ENCODE assay signal across 8 cellular contexts in the genomic region with DNA sequence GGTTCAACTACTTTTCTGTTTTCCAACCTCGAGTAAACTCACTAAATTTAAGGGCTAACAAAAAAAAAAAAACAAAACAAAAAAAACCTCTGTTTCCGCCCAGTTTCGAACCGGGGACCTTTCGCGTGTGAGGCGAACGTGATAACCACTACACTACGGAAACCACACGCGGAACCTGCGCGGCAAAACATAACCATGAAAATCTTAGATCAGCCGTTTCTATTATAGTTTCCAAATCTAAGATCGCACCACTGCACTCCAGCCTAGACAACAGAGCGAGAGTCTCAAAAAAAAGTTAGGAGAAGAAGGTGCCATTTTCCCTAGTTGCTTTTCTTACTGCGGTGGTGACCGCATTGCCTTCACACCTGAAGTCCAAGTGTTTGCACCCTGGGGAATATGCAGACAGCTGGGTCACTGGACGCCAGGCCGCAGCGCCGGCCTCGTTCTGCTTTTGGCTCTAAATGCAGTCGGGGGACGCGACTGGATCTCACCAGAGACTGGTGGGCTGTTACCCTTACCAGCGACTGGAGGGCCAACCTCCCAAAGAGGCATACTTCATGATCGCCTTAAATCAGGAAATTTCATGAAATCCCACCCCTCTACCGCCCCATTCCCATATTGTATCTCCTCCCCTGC.
DNase-seq lines count a peak whose midpoint lies in the region; ATAC-seq and TF ChIP-seq lines count a peak whose summit lies in the region.
"Not testable (repeated sequence)": the region's sequence is repeated elsewhere in the genome, so short reads cannot be mapped to it uniquely, and the experiment has no call there.

No MANE protein-coding gene starts in this region.

- CTCF ChIA-PET in activated CD8-positive, alpha-beta memory T cell treated with anti-CD3 and anti-CD28 coated beads, Interleukin-2, amount 10 ng/mL, durations not matched to agents 7 days and 5 days (lab: Charles Lee): not testable (repeated sequence)

- H3K27ac ChIP-seq in CD4-positive, CD25-positive, alpha-beta regulatory T cell (ENCODE audit: insufficient read depth, low read length, poor library complexity, severe bottlenecking); GM23248: not testable (repeated sequence)

- not testable (repeated sequence) for H3K9ac ChIP-seq in GM23248

- in situ Hi-C loops in GM23248 (cut with MboI): not testable (repeated sequence)

- H3K36me3 ChIP-seq in CD4-positive, CD25-positive, alpha-beta regulatory T cell (ENCODE audit: control insufficient read depth, insufficient read depth, low read length); GM23248 (ENCODE audit: low read depth): not testable (repeated sequence)

- peak overlapping the region; percentile 44 for H3K4me3 ChIP-seq in CD4-positive, CD25-positive, alpha-beta regulatory T cell (ENCODE audit: low read depth, low read length)
- H3K4me3 ChIP-seq in GM23248: peak overlapping the region; percentile 81

- peak overlapping the region; percentile 59 to 88 (median 73) for H3K4me3 Mint-ChIP-seq in CD4-positive, CD25-positive, alpha-beta regulatory T cell
- peak overlapping the region; percentile 62 for H3K4me3 Mint-ChIP-seq in activated CD8-positive, alpha-beta memory T cell treated with anti-CD3 and anti-CD28 coated beads, Interleukin-2, amount 10 ng/mL, durations not matched to agents 7 days and 5 days
- peak overlapping the region; percentile 62 for H3K4me3 Mint-ChIP-seq in chondrocyte (ENCODE audit: unreplicated experiment)
- peak overlapping the region in 9 of 10 donors; percentile 45 to 73 (median 69) for H3K4me3 Mint-ChIP-seq in naive thymus-derived CD8-positive, alpha-beta T cell

- TF ChIP-seq CTCF in chondrocyte (IDR thresholded peaks at IDR 0.05): not testable (repeated sequence)

- not testable (repeated sequence) for H3K4me1 ChIP-seq in CD4-positive, CD25-positive, alpha-beta regulatory T cell (ENCODE audit: control insufficient read depth, insufficient read depth, low read length, poor library complexity, severe bottlenecking); GM23248 (ENCODE audit: insufficient read depth)

- not testable (repeated sequence) for H3K79me2 ChIP-seq in GM23248 (ENCODE audit: insufficient read depth)

- H3K4me1 Mint-ChIP-seq in CD4-positive, CD25-positive, alpha-beta regulatory T cell; activated CD8-positive, alpha-beta memory T cell treated with anti-CD3 and anti-CD28 coated beads, Interleukin-2, amount 10 ng/mL, durations not matched to agents 7 days and 5 days; chondrocyte (ENCODE audit: low read depth); naive thymus-derived CD8-positive, alpha-beta T cell: not testable (repeated sequence)

- not testable (repeated sequence) for H4K20me1 ChIP-seq in GM23248 (ENCODE audit: insufficient read depth)

- peak overlapping the region; percentile 92 for H2AFZ ChIP-seq in GM23248

- not testable (repeated sequence) for H3F3A ChIP-seq in GM23248 (ENCODE audit: insufficient read depth)

- intact Hi-C loops in left ventricle myocardium superior (cut with micrococcal nuclease): not testable (repeated sequence)

- peak in 2 of 3 donors; percentile 22 to 44 for DNase-seq in CD4-positive, CD25-positive, alpha-beta regulatory T cell
- DNase-seq in GM23248 (peak; percentile 33), M059J (ENCODE audit: low read depth) (peak; percentile 27), chondrocyte (ENCODE audit: low spot score) (peak; percentile 20), left ventricle myocardium superior (peak; percentile 32)
- DNase-seq in activated CD8-positive, alpha-beta memory T cell treated with anti-CD3 and anti-CD28 coated beads, Interleukin-2, amount 10 ng/mL, durations not matched to agents 7 days and 5 days: peak; percentile 41
- peak in 6 of 10 donors; percentile 0 to 16 (median 0) for DNase-seq in naive thymus-derived CD8-positive, alpha-beta T cell
- peak; percentile 4 for DNase-seq in stimulated activated CD8-positive, alpha-beta memory T cell treated with anti-CD3 and anti-CD28 coated beads, Interleukin-7, amount 100 ng/mL, for 24 hours (ENCODE audit: low read depth)

- not testable (repeated sequence) for H3K27ac Mint-ChIP-seq in CD4-positive, CD25-positive, alpha-beta regulatory T cell; activated CD8-positive, alpha-beta memory T cell treated with anti-CD3 and anti-CD28 coated beads, Interleukin-2, amount 10 ng/mL, durations not matched to agents 7 days and 5 days; chondrocyte (ENCODE audit: unreplicated experiment)
- H3K27ac Mint-ChIP-seq in naive thymus-derived CD8-positive, alpha-beta T cell: peak overlapping the region in 1 of 10 donors; percentile 75

- not testable (repeated sequence) for ATAC-seq in CD4-positive, CD25-positive, alpha-beta regulatory T cell (ENCODE audit: low read depth in 2 of 2); naive thymus-derived CD8-positive, alpha-beta T cell
- ATAC-seq in activated CD8-positive, alpha-beta memory T cell treated with anti-CD3 and anti-CD28 coated beads, Interleukin-2, amount 10 ng/mL, durations not matched to agents 7 days and 5 days: peak; percentile 28
- ATAC-seq in left ventricle myocardium superior: peak; percentile 69

- not testable (repeated sequence) for H3K27me3 ChIP-seq in CD4-positive, CD25-positive, alpha-beta regulatory T cell (ENCODE audit: control insufficient read depth, insufficient read depth, low read length); GM23248 (replicated peaks; ENCODE audit: insufficient read depth)

- POLR2A ChIA-PET in naive thymus-derived CD8-positive, alpha-beta T cell (lab: Charles Lee): not testable (repeated sequence)

- not testable (repeated sequence) for H3K9me3 ChIP-seq in CD4-positive, CD25-positive, alpha-beta regulatory T cell (ENCODE audit: control insufficient read depth in 2 of 2, low read length in 2 of 2); GM23248 (ENCODE audit: low read depth)

- not testable (repeated sequence) for H3K27me3 Mint-ChIP-seq in CD4-positive, CD25-positive, alpha-beta regulatory T cell; activated CD8-positive, alpha-beta memory T cell treated with anti-CD3 and anti-CD28 coated beads, Interleukin-2, amount 10 ng/mL, durations not matched to agents 7 days and 5 days; chondrocyte (ENCODE audit: low read depth); naive thymus-derived CD8-positive, alpha-beta T cell

- H3K4me2 ChIP-seq in GM23248 (ENCODE audit: unreplicated experiment): peak overlapping the region; percentile 80

- H3K9me2 ChIP-seq in GM23248 (ENCODE audit: insufficient read depth): not testable (repeated sequence)

- H3K36me3 Mint-ChIP-seq in CD4-positive, CD25-positive, alpha-beta regulatory T cell; activated CD8-positive, alpha-beta memory T cell treated with anti-CD3 and anti-CD28 coated beads, Interleukin-2, amount 10 ng/mL, durations not matched to agents 7 days and 5 days; chondrocyte (ENCODE audit: low read depth); naive thymus-derived CD8-positive, alpha-beta T cell: not testable (repeated sequence)

- not testable (repeated sequence) for H3K9me3 Mint-ChIP-seq in CD4-positive, CD25-positive, alpha-beta regulatory T cell; activated CD8-positive, alpha-beta memory T cell treated with anti-CD3 and anti-CD28 coated beads, Interleukin-2, amount 10 ng/mL, durations not matched to agents 7 days and 5 days (ENCODE audit: low read depth); chondrocyte (ENCODE audit: low read depth); naive thymus-derived CD8-positive, alpha-beta T cell

- 0 to 1% methylated on average over 15 to 21 of the region's 29 CpGs for WGBS in GM23248 (ENCODE audit: low coverage in 1 of 2, low lambda C conversion rate in 2 of 2, missing lambda C conversion rate in 2 of 2), 2 experiments
